ENCODE assay signal across 8 cellular contexts in the genomic region with DNA sequence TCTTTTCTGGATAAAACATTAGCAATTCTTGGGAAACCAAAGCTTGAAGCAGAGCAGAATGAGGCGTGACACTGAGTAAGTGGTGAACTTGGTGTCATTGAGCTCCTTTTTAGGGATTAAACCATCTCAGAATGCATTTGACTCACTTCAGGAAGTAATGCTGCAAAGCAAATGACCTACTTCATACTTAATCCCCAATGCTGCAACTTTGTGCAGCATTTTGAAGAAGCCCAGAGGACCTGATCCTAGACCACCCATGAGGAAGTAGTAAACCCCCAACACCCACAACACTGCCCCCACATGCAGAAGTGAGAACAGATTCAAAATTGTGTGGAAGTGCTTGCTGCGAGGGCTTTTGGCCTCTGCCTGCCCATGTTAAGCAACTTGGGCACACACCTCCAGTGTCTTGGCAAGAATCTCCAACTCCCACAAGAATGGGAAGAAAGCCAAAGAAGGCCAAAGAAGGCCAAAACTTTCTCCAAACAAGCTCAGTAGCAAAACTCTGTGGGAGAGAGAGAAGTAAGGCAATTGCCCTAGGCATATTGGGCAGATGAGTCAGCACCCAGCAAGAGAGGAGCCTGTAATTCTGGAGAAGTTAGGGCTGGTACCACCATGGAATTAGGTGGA.
DNase-seq lines count a peak whose midpoint lies in the region; ATAC-seq and TF ChIP-seq lines count a peak whose summit lies in the region.

No MANE protein-coding gene starts in this region.

- peak overlapping the region; percentile 2 for H2AFZ ChIP-seq in parathyroid adenoma

- no peak overlapping the region for H3K27ac ChIP-seq in parathyroid adenoma

- H3K9me3 ChIP-seq in parathyroid adenoma (ENCODE audit: control insufficient read depth, low read length): no peaks in the 10 kb centered on the region

- H3K4me1 Mint-ChIP-seq in Calu3 (ENCODE audit: low read depth, unreplicated experiment): peaks cover 50% of the 10 kb centered on the region
- peaks cover 70% of the 10 kb centered on the region for H3K4me1 Mint-ChIP-seq in dendritic cell treated with granulocyte-macrophage colony-stimulating factor and Interleukin-4, amounts not matched to agents 40 ng/mL and 50 ng/mL, for 4 days (ENCODE audit: low read depth)

- H3K79me2 ChIP-seq in parathyroid adenoma: no peaks in the 10 kb centered on the region

- DNase-seq in Calu3: peak; percentile 57
- DNase-seq in LoVo (ENCODE audit: low spot score): peak; percentile 46
- DNase-seq in D341Med (ENCODE audit: low spot score): no peak
- no peak for DNase-seq in DMS53 (lab: John Stamatoyannopoulos, UW)

- no peaks in the 10 kb centered on the region for H3K4me1 ChIP-seq in parathyroid adenoma

- TF ChIP-seq CTCF in Calu3 (IDR thresholded peaks at IDR 0.05; ENCODE audit: unreplicated experiment): no peak
- no peak for TF ChIP-seq CTCF in parathyroid adenoma (IDR thresholded peaks at IDR 0.05)

- H3K9ac ChIP-seq in parathyroid adenoma: no peak overlapping the region

- ATAC-seq in GM21619 (IDR thresholded peaks at IDR 0.05; ENCODE audit: unreplicated experiment) (no peak), HG02798 (IDR thresholded peaks at IDR 0.05; ENCODE audit: poor library complexity, unreplicated experiment) (no peak)

- intact Hi-C loops in Calu3 (cut with micrococcal nuclease; ENCODE audit: unreplicated experiment): loop anchor here (2.0 to 5.0 kb wide), 7 partner anchors 42 to 297 kb away; no protein-coding TSS in a partner anchor
- intact Hi-C loops in dendritic cell treated with granulocyte-macrophage colony-stimulating factor and Interleukin-4, amounts not matched to agents 40 ng/mL and 50 ng/mL, for 4 days (cut with micrococcal nuclease): loop anchor here (2.0 to 5.0 kb wide), 4 partner anchors 69 to 257 kb away; a partner anchor contains a TSS

- no peak overlapping the region for H3K4me2 ChIP-seq in parathyroid adenoma (ENCODE audit: low read length)

- no peaks in the 10 kb centered on the region for H3K27me3 Mint-ChIP-seq in Calu3 (ENCODE audit: unreplicated experiment)
- no peaks in the 10 kb centered on the region for H3K27me3 Mint-ChIP-seq in dendritic cell treated with granulocyte-macrophage colony-stimulating factor and Interleukin-4, amounts not matched to agents 40 ng/mL and 50 ng/mL, for 4 days

- H3K36me3 ChIP-seq in parathyroid adenoma (ENCODE audit: control insufficient read depth, insufficient read depth, low read length): no peaks in the 10 kb centered on the region

- peaks cover 6% of the 10 kb centered on the region for H3K9me3 Mint-ChIP-seq in Calu3 (ENCODE audit: low read depth, unreplicated experiment)
- peaks cover 13% of the 10 kb centered on the region for H3K9me3 Mint-ChIP-seq in dendritic cell treated with granulocyte-macrophage colony-stimulating factor and Interleukin-4, amounts not matched to agents 40 ng/mL and 50 ng/mL, for 4 days

- peak overlapping the region; percentile 73 for H3K27ac Mint-ChIP-seq in Calu3 (ENCODE audit: unreplicated experiment)
- peak overlapping the region; percentile 82 for H3K27ac Mint-ChIP-seq in dendritic cell treated with granulocyte-macrophage colony-stimulating factor and Interleukin-4, amounts not matched to agents 40 ng/mL and 50 ng/mL, for 4 days

- CTCF ChIA-PET in Calu3 (lab: Charles Lee): interaction anchor here (0.6 to 4.1 kb wide), 12 partner anchors 11 to 810 kb away, joined by 3 to 40 read pairs (median 4); no protein-coding TSS in a partner anchor

- no peak overlapping the region for H3K4me3 ChIP-seq in parathyroid adenoma (ENCODE audit: low read depth, low read length)

- peaks cover 5% of the 10 kb centered on the region for H3K36me3 Mint-ChIP-seq in Calu3 (ENCODE audit: insufficient read depth, unreplicated experiment)
- peaks cover 8% of the 10 kb centered on the region for H3K36me3 Mint-ChIP-seq in dendritic cell treated with granulocyte-macrophage colony-stimulating factor and Interleukin-4, amounts not matched to agents 40 ng/mL and 50 ng/mL, for 4 days (ENCODE audit: low read depth)

- no TSS peak for BruUV-seq in Calu3 (replicated peaks; lab: Mats Ljungman, UMichigan)

- no peaks in the 10 kb centered on the region for H3K27me3 ChIP-seq in parathyroid adenoma (ENCODE audit: control insufficient read depth, insufficient read depth, low read length)

- H3K4me3 Mint-ChIP-seq in Calu3 (ENCODE audit: low read depth, unreplicated experiment): no peak overlapping the region
- H3K4me3 Mint-ChIP-seq in dendritic cell treated with granulocyte-macrophage colony-stimulating factor and Interleukin-4, amounts not matched to agents 40 ng/mL and 50 ng/mL, for 4 days: no peak overlapping the region

Comparison
In these comparisons a context has a peak if more than half of its experiments do, and no peak if none do; other contexts are left out.
1. DNase-seq: peak in Calu3 (single experiment) and LoVo (single experiment); none in D341Med (single experiment) and DMS53 (single experiment).